22 cellular contexts compared by ENCODE assay signal in genomic region chr18:80250740-80251364, GRCh38. TPM values are rescaled to one million over a fixed set of nuclear protein-coding genes. Genes with fewer than 3 reads are reported as not detected.
"Had no signal": no experiment of that assay in that cellular context is flagged by ENCODE, and none has a peak within 500 bp of the region (broad histone marks: within the 10 kb centered on the region; RNA-seq: fewer than 3 reads in every experiment).

No MANE protein-coding gene starts in this region.

- H3K9ac ChIP-seq: neural progenitor cell had no signal

- H3K9me3 ChIP-seq: pancreas, right lobe of liver, tibial artery, upper lobe of right lung had no signal

- H3K27ac ChIP-seq: foreskin keratinocyte, hepatocyte, neural progenitor cell, pancreas, right lobe of liver, tibial artery, upper lobe of right lung had no signal

- FAIRE-seq: colon, endothelial cell of umbilical vein, pancreas had no signal

- H3K4me1 ChIP-seq: neural progenitor cell, pancreas, right lobe of liver had no signal

- ATAC-seq: natural killer cell; pancreas; right lobe of liver; stimulated activated effector memory CD8-positive, alpha-beta T cell treated with anti-CD3 and anti-CD28 coated beads, Interleukin-12 subunit alpha, Interleukin-12 subunit beta, amount 100 ng/mL, for 72 hours; stimulated activated naive CD8-positive, alpha-beta T cell treated with anti-CD3 and anti-CD28 coated beads, Interleukin-15, Interleukin-2, amounts not matched to agents 100 U/mL and 50 U/mL, for 24 hours; upper lobe of right lung had no signal

- H3K27me3 ChIP-seq: foreskin keratinocyte, hepatocyte, pancreas, right lobe of liver, upper lobe of right lung had no signal

- H3K27ac Mint-ChIP-seq: dendritic cell treated with granulocyte-macrophage colony-stimulating factor and Interleukin-4, amounts not matched to agents 40 ng/mL and 50 ng/mL, for 4 days; memory B cell; mesothelial cell of epicardium; natural killer cell; neural progenitor cell; progenitor cell of endocrine pancreas; stimulated activated effector memory CD8-positive, alpha-beta T cell treated with anti-CD3 and anti-CD28 coated beads, Interleukin-12 subunit alpha, Interleukin-12 subunit beta, amount 100 ng/mL, for 72 hours had no signal

- DNase-seq: cerebellar nuclear complex; erythroblast; foreskin keratinocyte; kidney glomerular epithelial cell; natural killer cell; nucleus accumbens; right lobe of liver; stimulated activated CD4-positive, alpha-beta T cell treated with anti-CD3 and anti-CD28 coated beads, Interleukin-4, amount 100 ng/mL, for 1 hour; stimulated activated CD8-positive, alpha-beta memory T cell treated with anti-CD3 and anti-CD28 coated beads, Interleukin-4, amount 100 ng/mL, for 48 hours; stimulated activated naive CD8-positive, alpha-beta T cell treated with anti-CD3 and anti-CD28 coated beads, Interleukin-15, Interleukin-2, amounts not matched to agents 100 U/mL and 50 U/mL, for 24 hours; tibial artery; upper lobe of right lung had no signal

- H3K4me1 Mint-ChIP-seq: stimulated activated effector memory CD8-positive, alpha-beta T cell treated with anti-CD3 and anti-CD28 coated beads, Interleukin-12 subunit alpha, Interleukin-12 subunit beta, amount 100 ng/mL, for 72 hours had no signal

- H3K9me3 Mint-ChIP-seq: dendritic cell treated with granulocyte-macrophage colony-stimulating factor and Interleukin-4, amounts not matched to agents 40 ng/mL and 50 ng/mL, for 4 days; memory B cell; mesothelial cell of epicardium; natural killer cell; stimulated activated effector memory CD8-positive, alpha-beta T cell treated with anti-CD3 and anti-CD28 coated beads, Interleukin-12 subunit alpha, Interleukin-12 subunit beta, amount 100 ng/mL, for 72 hours had no signal

- H3K36me3 ChIP-seq: neural progenitor cell, pancreas, right lobe of liver, tibial artery, upper lobe of right lung had no signal

- H3K36me3 Mint-ChIP-seq: memory B cell; mesothelial cell of epicardium; natural killer cell; neural progenitor cell; stimulated activated effector memory CD8-positive, alpha-beta T cell treated with anti-CD3 and anti-CD28 coated beads, Interleukin-12 subunit alpha, Interleukin-12 subunit beta, amount 100 ng/mL, for 72 hours had no signal

- H3K4me3 ChIP-seq: hepatocyte, neural progenitor cell, pancreas, right lobe of liver, tibial artery, upper lobe of right lung had no signal

- H3K4me3 Mint-ChIP-seq: dendritic cell treated with granulocyte-macrophage colony-stimulating factor and Interleukin-4, amounts not matched to agents 40 ng/mL and 50 ng/mL, for 4 days; memory B cell; mesothelial cell of epicardium; natural killer cell; neural progenitor cell; stimulated activated effector memory CD8-positive, alpha-beta T cell treated with anti-CD3 and anti-CD28 coated beads, Interleukin-12 subunit alpha, Interleukin-12 subunit beta, amount 100 ng/mL, for 72 hours had no signal

RNA-seq across cellular contexts. Expression of gene PARD6G, which starts 3.5 kb away (rescaled TPM):
- total RNA-seq: natural killer cell had no signal
